In genomic region chr7:100195901-100196322, GRCh38 we compare ENCODE assay signal across 1 cellular context.
TF ChIP-seq lines count a peak whose summit lies in the region.

No MANE protein-coding gene starts in this region.

TF ChIP-seq in GM12878, 131 proteins besides CTCF, POLR2A, EP300 and RAD21:
- 0 out of 2 replicates have a peak, but pooled peaks have one; percentile 14 for TF ChIP-seq ZBTB33 (IDR thresholded peaks at IDR 0.05)
- TF ChIP-seq CREB1 (IDR thresholded peaks at IDR 0.05; ENCODE audit: low read depth), result 0 out of 2 replicates have a peak, but pooled peaks have one; percentile 13
- peak; percentile 75 for TF ChIP-seq ZNF384 (IDR thresholded peaks at IDR 0.05; ENCODE audit: borderline replicate concordance, low read depth, low read length)
- peak; percentile 81 to 84 for TF ChIP-seq IKZF2 (IDR thresholded peaks at IDR 0.05)
- TF ChIP-seq MLLT1 (IDR thresholded peaks at IDR 0.05), result peak; percentile 77
- TF ChIP-seq EED (IDR thresholded peaks at IDR 0.05; ENCODE audit: low read depth), result peak; percentile 80
- 0 out of 2 replicates have a peak, but pooled peaks have one; percentile 15 for TF ChIP-seq ZNF687 (IDR thresholded peaks at IDR 0.05)
- TF ChIP-seq NBN (IDR thresholded peaks at IDR 0.05), result peak; percentile 87; the same call in 1 of the 2 replicates
- TF ChIP-seq SPI1 (IDR thresholded peaks at IDR 0.05; ENCODE audit: borderline replicate concordance, insufficient read depth, low read depth, low read length), result peak; percentile 82
- TF ChIP-seq ATF7 (IDR thresholded peaks at IDR 0.05; ENCODE audit: low read depth), result peak; percentile 97
- TF ChIP-seq ATF2 (IDR thresholded peaks at IDR 0.05; ENCODE audit: low read length), result peak; percentile 84
- peak; percentile 60; the same call in 1 of the 2 replicates for TF ChIP-seq CBFB (IDR thresholded peaks at IDR 0.05; ENCODE audit: low read depth)
- TF ChIP-seq DPF2 (IDR thresholded peaks at IDR 0.05), result 0 out of 2 replicates have a peak, but pooled peaks have one; percentile 65
- TF ChIP-seq MTA2 (IDR thresholded peaks at IDR 0.05; ENCODE audit: low read depth), result peak; percentile 68; the same call in 1 of the 2 replicates
- peak; percentile 63 for TF ChIP-seq SKIL (IDR thresholded peaks at IDR 0.05; ENCODE audit: low read depth, poor library complexity, severe bottlenecking)
- TF ChIP-seq NFIC (IDR thresholded peaks at IDR 0.05; ENCODE audit: low read depth, low read length), result peak; percentile 58; the same call in 1 of the 2 replicates
- peak; percentile 40; the same call in 1 of the 2 replicates for TF ChIP-seq YY1 (IDR thresholded peaks at IDR 0.05; ENCODE audit: low read depth, low read length)
- TF ChIP-seq ETV6 (conservative IDR thresholded peaks at IDR 0.05 in 1 of 2, IDR thresholded peaks at IDR 0.05 in 1 of 2; ENCODE audit: borderline replicate concordance in 1 of 2, low read depth in 1 of 2), result peak in 1 of 2 experiments; percentile 36; a peak in 2 of 4 replicates
- peak; percentile 96 for TF ChIP-seq ZNF217 (IDR thresholded peaks at IDR 0.05)
- TF ChIP-seq CREM (IDR thresholded peaks at IDR 0.05; ENCODE audit: low read depth), result peak; percentile 57; the same call in 1 of the 2 replicates
- peak; percentile 68 for TF ChIP-seq SMARCA5 (IDR thresholded peaks at IDR 0.05)
- TF ChIP-seq JUNB (IDR thresholded peaks at IDR 0.05), result 0 out of 2 replicates have a peak, but pooled peaks have one; percentile 39
- peak; percentile 57; the same call in 1 of the 2 replicates for TF ChIP-seq IKZF1 (conservative IDR thresholded peaks at IDR 0.05)
- TF ChIP-seq RUNX3 (IDR thresholded peaks at IDR 0.05; ENCODE audit: low read length), result peak; percentile 62
- peak; percentile 33; the same call in 1 of the 2 replicates for TF ChIP-seq NR2F1 (conservative IDR thresholded peaks at IDR 0.05)
- peak; percentile 75 for TF ChIP-seq RELB (IDR thresholded peaks at IDR 0.05; ENCODE audit: low read depth)
TF ChIP-seq in GM12878: peak in this region for 26; not testable (repeated sequence) for 105.
